ENCODE assay signal across 15 cellular contexts in genomic region chr21:25582164-25582563, GRCh38.
"Had no signal": no experiment of that assay in that cellular context is flagged by ENCODE, and none has a peak within 500 bp of the region (broad histone marks: within the 10 kb centered on the region; RNA-seq: fewer than 3 reads in every experiment).

No MANE protein-coding gene starts in this region.

- H3K27ac ChIP-seq: pancreas, sigmoid colon, thyroid gland had no signal

- H3K9me3 ChIP-seq: pancreas, sigmoid colon, thyroid gland had no signal

- DNase-seq: activated CD4-positive, alpha-beta T cell treated with anti-CD3 and anti-CD28 coated beads, Interleukin-2, amount 50 U/mL, for 1 hour; activated CD4-positive, CD25-positive, alpha-beta regulatory T cell treated with anti-CD3 and anti-CD28 coated beads, Interleukin-2, amount 50 U/mL, for 72 hours; activated effector memory CD4-positive, alpha-beta T cell treated with Interleukin-2 at 50 U/mL for 16 hours; amygdala; effector memory CD8-positive, alpha-beta T cell; mesendoderm; naive thymus-derived CD8-positive, alpha-beta T cell; pancreas; sigmoid colon; stimulated activated naive CD4-positive, alpha-beta T cell; T-cell; T1000; thyroid gland had no signal

- H3K36me3 ChIP-seq: pancreas, thyroid gland had no signal

- H3K9me3 Mint-ChIP-seq: effector memory CD8-positive, alpha-beta T cell; naive thymus-derived CD8-positive, alpha-beta T cell; T-cell had no signal

- H3K4me3 Mint-ChIP-seq: activated naive CD8-positive, alpha-beta T cell; effector memory CD8-positive, alpha-beta T cell; naive thymus-derived CD8-positive, alpha-beta T cell; T-cell had no signal

- H3K27me3 Mint-ChIP-seq: activated naive CD8-positive, alpha-beta T cell; effector memory CD8-positive, alpha-beta T cell; naive thymus-derived CD8-positive, alpha-beta T cell; T-cell had no signal

- ATAC-seq: effector memory CD8-positive, alpha-beta T cell; naive thymus-derived CD8-positive, alpha-beta T cell; pancreas; SK-N-SH treated with all-trans-retinoic acid at 6 μM for 48 hours; T-cell had no signal

- H3K4me1 ChIP-seq: sigmoid colon, thyroid gland had no signal

- H3K4me3 ChIP-seq: pancreas, sigmoid colon, thyroid gland had no signal

- H3K27me3 ChIP-seq: pancreas, sigmoid colon, thyroid gland had no signal
